ENCODE assay signal across 22 cellular contexts in genomic region chr7:31082450-31082849, GRCh38. TPM values are rescaled to one million over a fixed set of nuclear protein-coding genes. Genes with fewer than 3 reads are reported as not detected.
DNase-seq lines count a peak whose midpoint lies in the region; ATAC-seq lines count a peak whose summit lies in the region.
"Had no signal": no experiment of that assay in that cellular context is flagged by ENCODE, and none has a peak within 500 bp of the region (broad histone marks: within the 10 kb centered on the region; RNA-seq: fewer than 3 reads in every experiment).

No MANE protein-coding gene starts in this region.

- no peaks in the 10 kb centered on the region for H3K9me3 ChIP-seq in BLaER1
- H3K9me3 ChIP-seq: ovary, upper lobe of left lung had no signal

- H3K27me3 ChIP-seq in BLaER1 = no peaks in the 10 kb centered on the region
- H3K27me3 ChIP-seq: ovary, upper lobe of left lung had no signal

- intact Hi-C loops in posterior vena cava (cut with DNase I) = no loop called here

- no peak for ATAC-seq in HG03520 (IDR thresholded peaks at IDR 0.05; ENCODE audit: unreplicated experiment)
- no peak for ATAC-seq in HG03432 (IDR thresholded peaks at IDR 0.05; ENCODE audit: unreplicated experiment)
- ATAC-seq in HG02840 (IDR thresholded peaks at IDR 0.05; ENCODE audit: low FRiP score, unreplicated experiment) = no peak
- ATAC-seq: activated T-cell treated with anti-CD3 and anti-CD28 coated beads, Interleukin-2, amount 50 U/mL, for 4 hours; naive thymus-derived CD8-positive, alpha-beta T cell; sciatic nerve had no signal

- peak; percentile 25 for DNase-seq in left kidney (ENCODE audit: low read depth, low spot score)
- DNase-seq in posterior vena cava (ENCODE audit: low spot score) = peak; percentile 4
- DNase-seq in NCI-H2196 (lab: John Stamatoyannopoulos, UW; ENCODE audit: unreplicated experiment) = no peak
- DNase-seq: activated CD4-positive, alpha-beta T cell treated with anti-CD3 and anti-CD28 coated beads, Interleukin-2, amount 10 ng/mL, durations not matched to agents 24 days and 14 days; activated naive CD4-positive, alpha-beta T cell treated with anti-CD3 and anti-CD28 coated beads for 36 hours; activated T-cell treated with anti-CD3 and anti-CD28 coated beads, Interleukin-2, amount 50 U/mL, for 4 hours; H7; IMR-90; mammary epithelial cell; NCI-H1092 treated with DMSO at 0.1 percent for 48 hours; NCI-H187 treated with DMSO at 0.1 percent for 48 hours; ovary; upper lobe of left lung had no signal

- H3K4me3 ChIP-seq in BLaER1 = no peak overlapping the region
- H3K4me3 ChIP-seq: ovary, upper lobe of left lung had no signal

- H4K20me1 ChIP-seq in BLaER1 = no peaks in the 10 kb centered on the region

- peak overlapping the region; percentile 18; the same call in 1 of the 2 replicates for H3K27ac ChIP-seq in BLaER1
- peak overlapping the region; percentile 47 for H3K27ac ChIP-seq in cingulate gyrus (ENCODE audit: low read depth, low read length)
- H3K27ac ChIP-seq: ovary, upper lobe of left lung, VCaP had no signal

- peaks cover 14% of the 10 kb centered on the region for H3K4me1 ChIP-seq in BLaER1

- peak overlapping the region; percentile 9; the same call in 1 of the 2 replicates for H3K9ac ChIP-seq in BLaER1

- H3K4me2 ChIP-seq in BLaER1 = peak overlapping the region; percentile 57

- no peaks in the 10 kb centered on the region for H3K36me3 ChIP-seq in BLaER1
- H3K36me3 ChIP-seq: ovary, upper lobe of left lung had no signal

RNA-seq across cellular contexts. Expression of gene ADCYAP1R1, which starts 30.3 kb away (rescaled TPM):
- total RNA-seq in posterior vena cava = 1 to 10 TPM; 1.8 to 4.3 TPM
- total RNA-seq: activated CD4-positive, alpha-beta T cell treated with anti-CD3 and anti-CD28 coated beads, Interleukin-2, amount 10 ng/mL, durations not matched to agents 24 days and 14 days; activated naive CD4-positive, alpha-beta T cell treated with anti-CD3 and anti-CD28 coated beads for 36 hours; activated T-cell treated with anti-CD3 and anti-CD28 coated beads, Interleukin-2, amount 50 U/mL, for 4 hours; IMR-90; kidney epithelial cell; mammary epithelial cell; naive thymus-derived CD8-positive, alpha-beta T cell had no signal
